8 cellular contexts compared by ENCODE assay signal in genomic region chrX:11427082-11428033, GRCh38.
DNase-seq lines count a peak whose midpoint lies in the region; ATAC-seq and TF ChIP-seq lines count a peak whose summit lies in the region.

No MANE protein-coding gene starts in this region.

- H3K4me1 ChIP-seq in adrenal gland (replicated peaks in 1 of 2) (no peaks in the 10 kb centered on the region), iPS-18a (ENCODE audit: control insufficient read depth, low read depth, low read length) (peaks cover 5% of the 10 kb centered on the region)

- peak; percentile 61 for DNase-seq in activated effector memory CD4-positive, alpha-beta T cell treated with anti-CD3 and anti-CD28 coated beads, Interleukin-2, amount 50 U/mL, for 16 hours
- no peak for DNase-seq in activated effector memory CD4-positive, alpha-beta T cell treated with Interleukin-2 at 50 U/mL for 16 hours
- DNase-seq in adrenal gland (peak in 5 of 7 donors; percentile 6 to 32 (median 22)), cerebellar cortex (ENCODE audit: low spot score) (no peak), NCI-H128 (lab: John Stamatoyannopoulos, UW; ENCODE audit: unreplicated experiment) (no peak)
- DNase-seq in NK-92 treated with Interleukin-12 subunit alpha and Interleukin-12 subunit beta, amount 100 ng/mL, for 24 hours (lab: John Stamatoyannopoulos, UW) = no peak

- no peaks in the 10 kb centered on the region for H3K9me3 ChIP-seq in adrenal gland (replicated peaks in 1 of 3)
- no peaks in the 10 kb centered on the region for H3K9me3 ChIP-seq in iPS-18a (ENCODE audit: control insufficient read depth, low read depth, low read length)

- H3K4me3 Mint-ChIP-seq in stimulated activated memory B cell treated with anti-CD40 and anti-IgM and Interleukin-4, amounts not matched to agents 10 μg/mL and 1 μg/mL and 100 μg/mL, for 72 hours = peak overlapping the region; percentile 82

- intact Hi-C loops in adrenal gland (cut with DNase I) = no loop called here

- no peak for TF ChIP-seq POLR2A in adrenal gland (IDR thresholded peaks at IDR 0.05)

- H3K4me3 ChIP-seq in adrenal gland (peak overlapping the region in 1 of 4 donors; percentile 47), iPS-18a (ENCODE audit: low read length) (peak overlapping the region; percentile 73)

- peak overlapping the region in 2 of 5 donors; percentile 13 to 65 for H3K27ac ChIP-seq in adrenal gland
- H3K27ac ChIP-seq in iPS-18a (ENCODE audit: low read length) = no peak overlapping the region

- H3K4me1 Mint-ChIP-seq in stimulated activated memory B cell treated with anti-CD40 and anti-IgM and Interleukin-4, amounts not matched to agents 10 μg/mL and 1 μg/mL and 100 μg/mL, for 72 hours = peaks cover 34% of the 10 kb centered on the region

- H3K36me3 Mint-ChIP-seq in stimulated activated memory B cell treated with anti-CD40 and anti-IgM and Interleukin-4, amounts not matched to agents 10 μg/mL and 1 μg/mL and 100 μg/mL, for 72 hours = no peaks in the 10 kb centered on the region

- peak; percentile 88 for ATAC-seq in stimulated activated memory B cell treated with anti-CD40 and anti-IgM and Interleukin-4, amounts not matched to agents 10 μg/mL and 1 μg/mL and 100 μg/mL, for 72 hours

- H3K27me3 Mint-ChIP-seq in stimulated activated memory B cell treated with anti-CD40 and anti-IgM and Interleukin-4, amounts not matched to agents 10 μg/mL and 1 μg/mL and 100 μg/mL, for 72 hours = no peaks in the 10 kb centered on the region

- H3K27ac Mint-ChIP-seq in stimulated activated memory B cell treated with anti-CD40 and anti-IgM and Interleukin-4, amounts not matched to agents 10 μg/mL and 1 μg/mL and 100 μg/mL, for 72 hours = peak overlapping the region; percentile 51

- H3K36me3 ChIP-seq in adrenal gland (replicated peaks in 1 of 2) (no peaks in the 10 kb centered on the region), iPS-18a (ENCODE audit: control insufficient read depth, low read depth, low read length) (no peaks in the 10 kb centered on the region)

- peak in 1 of 6 experiments; percentile 27 for TF ChIP-seq CTCF in adrenal gland (IDR thresholded peaks at IDR 0.05)

- 5 to 48% (median 16%) methylated on average over 13 to 69 of the region's 72 CpGs for WGBS in adrenal gland, 4 donors

- H3K9me3 Mint-ChIP-seq in stimulated activated memory B cell treated with anti-CD40 and anti-IgM and Interleukin-4, amounts not matched to agents 10 μg/mL and 1 μg/mL and 100 μg/mL, for 72 hours = no peaks in the 10 kb centered on the region

- no peak overlapping the region for H3K9ac ChIP-seq in iPS-18a (ENCODE audit: low read length)

- H3K27me3 ChIP-seq in adrenal gland (peaks cover 15% of the 10 kb centered on the region), iPS-18a (ENCODE audit: control insufficient read depth, insufficient read depth, low read length) (peaks cover 40% of the 10 kb centered on the region)

Comparison
In these comparisons a context has a peak if more than half of its experiments do, and no peak if none do; other contexts are left out.
1. DNase-seq: peak in activated effector memory CD4-positive, alpha-beta T cell treated with anti-CD3 and anti-CD28 coated beads, Interleukin-2, amount 50 U/mL, for 16 hours (single experiment) and adrenal gland (5 of 7); none in activated effector memory CD4-positive, alpha-beta T cell treated with Interleukin-2 at 50 U/mL for 16 hours (single experiment), NK-92 treated with Interleukin-12 subunit alpha and Interleukin-12 subunit beta, amount 100 ng/mL, for 24 hours (single experiment), cerebellar cortex (single experiment) and NCI-H128 (single experiment).